8 cellular contexts compared by ENCODE assay signal in the genomic region with DNA sequence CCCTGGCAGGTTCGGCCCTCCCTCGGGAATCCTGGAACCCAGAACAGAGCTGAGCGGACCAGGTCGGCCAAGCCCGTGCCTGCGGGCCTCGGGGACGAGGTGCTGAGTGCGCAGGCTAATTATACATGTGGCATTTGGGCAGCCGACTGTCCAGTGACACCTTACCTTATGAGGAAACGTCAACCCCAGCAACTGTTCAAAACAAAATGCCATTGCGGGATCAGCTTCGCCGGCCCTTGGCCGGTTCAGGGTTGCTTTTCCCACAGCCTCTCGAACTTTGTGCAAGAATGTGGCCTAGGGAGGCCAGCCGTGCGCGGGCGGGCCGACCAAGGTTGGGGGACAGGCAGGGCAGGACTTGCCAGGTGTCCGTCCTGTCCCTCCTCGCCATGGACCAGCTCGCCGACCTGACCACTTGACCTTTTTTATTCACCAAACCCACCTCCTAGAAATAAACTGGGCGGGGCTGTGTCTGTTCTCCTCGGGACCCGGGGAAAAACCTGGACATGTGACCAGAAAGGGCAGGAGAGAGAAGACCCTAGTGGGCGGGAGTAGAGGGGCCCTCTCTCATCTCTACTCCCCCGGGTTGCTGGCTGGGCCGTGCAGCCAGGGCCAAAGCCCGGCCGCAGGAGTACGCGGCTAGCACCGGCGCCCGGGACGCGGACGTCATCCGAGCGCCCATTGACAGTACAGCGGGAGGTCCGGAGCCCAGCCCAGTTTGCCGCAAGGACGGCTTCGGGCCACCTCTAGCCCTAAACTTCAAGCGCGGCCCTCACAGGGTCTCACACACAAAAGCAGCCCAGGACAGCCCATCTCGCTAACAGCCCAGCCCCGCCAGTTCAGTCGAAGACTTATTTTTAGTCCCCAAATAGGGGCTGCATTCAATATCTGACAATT.
DNase-seq lines count a peak whose midpoint lies in the region; ATAC-seq and TF ChIP-seq lines count a peak whose summit lies in the region.

No MANE protein-coding gene starts in this region.

- intact Hi-C loops in dorsolateral prefrontal cortex (cut with DNase I) (loop anchor here (2.0 to 10.0 kb wide), 5 partner anchors 247 to 1279 kb away; partner anchors contain the start of gene SOX6 (in 2 of the 2)), lower lobe of right lung (cut with DNase I) (no loop called here), thyroid gland (cut with DNase I) (no loop called here)

- H3K27me3 ChIP-seq in BE2C (peaks cover 46% of the 10 kb centered on the region), dorsolateral prefrontal cortex (peaks cover 0 to 100% (median 73%) of the 10 kb centered on the region in 45 donors), lower lobe of right lung (ENCODE audit: low read depth) (peaks cover 69% of the 10 kb centered on the region), thyroid gland (no peaks in the 10 kb centered on the region)

- no peak for DNase-seq in BE2C
- DNase-seq in LNCaP clone FGC (ENCODE audit: low read depth) = no peak
- no peak for DNase-seq in dorsolateral prefrontal cortex
- peak; percentile 60 for DNase-seq in lower lobe of right lung
- peak; percentile 70 for DNase-seq in thyroid gland

- ATAC-seq in lower lobe of right lung (peak; percentile 63 to 65), GM21526 (IDR thresholded peaks at IDR 0.05; ENCODE audit: low FRiP score, unreplicated experiment) (no peak), GM21529 (IDR thresholded peaks at IDR 0.05; ENCODE audit: unreplicated experiment) (no peak), HG02798 (IDR thresholded peaks at IDR 0.05; ENCODE audit: poor library complexity, unreplicated experiment) (no peak)

- H3K4me3 ChIP-seq in BE2C (ENCODE audit: low read depth, low read length) = peak overlapping the region; percentile 54
- H3K4me3 ChIP-seq in LNCaP clone FGC (ENCODE audit: low read depth, low read length) = peak overlapping the region; percentile 42
- H3K4me3 ChIP-seq in dorsolateral prefrontal cortex = peak overlapping the region; percentile 33 to 72 (median 57)
- peak overlapping the region; percentile 60 for H3K4me3 ChIP-seq in lower lobe of right lung
- peak overlapping the region; percentile 5 to 84 (median 54) for H3K4me3 ChIP-seq in thyroid gland (replicated peaks in 1 of 3)

- no peak for TF ChIP-seq CTCF in BE2C (IDR thresholded peaks at IDR 0.05; ENCODE audit: low read depth, low read length)
- no peak for TF ChIP-seq CTCF in LNCaP clone FGC (IDR thresholded peaks at IDR 0.05; ENCODE audit: control insufficient read depth, extremely low read depth, insufficient read depth)
- TF ChIP-seq CTCF in dorsolateral prefrontal cortex (IDR thresholded peaks at IDR 0.05 in 54 of 56, conservative IDR thresholded peaks at IDR 0.05 in 2 of 56; ENCODE audit: low read depth in 1 of 56, partially characterized antibody in 56 of 56) = no peak
- TF ChIP-seq CTCF in lower lobe of right lung (IDR thresholded peaks at IDR 0.05) = no peak
- TF ChIP-seq CTCF in thyroid gland (IDR thresholded peaks at IDR 0.05) = no peak

- H3K36me3 ChIP-seq in BE2C (no peaks in the 10 kb centered on the region), lower lobe of right lung (no peaks in the 10 kb centered on the region), thyroid gland (no peaks in the 10 kb centered on the region)

- H3K9me3 ChIP-seq in BE2C (no peaks in the 10 kb centered on the region), lower lobe of right lung (no peaks in the 10 kb centered on the region), thyroid gland (no peaks in the 10 kb centered on the region)

- H3K27ac ChIP-seq in dorsolateral prefrontal cortex (peak overlapping the region in 58 of 59 donors; percentile 26 to 94 (median 80)), lower lobe of right lung (peak overlapping the region; percentile 80), thyroid gland (peak overlapping the region; percentile 91 to 97 (median 91))

- TF ChIP-seq POLR2A in thyroid gland (IDR thresholded peaks at IDR 0.05) = peak in 1 of 2 donors; percentile 32

- WGBS in thyroid gland, 2 donors = 23 to 31% methylated on average over 40 to 43 of the region's 53 CpGs

- H3K4me1 ChIP-seq in BE2C (no peaks in the 10 kb centered on the region), lower lobe of right lung (peaks cover 40% of the 10 kb centered on the region), thyroid gland (peaks cover 7 to 10% of the 10 kb centered on the region in 2 donors)

Comparison
In these comparisons a context has a peak if more than half of its experiments do, and no peak if none do; other contexts are left out.
1. DNase-seq: peak in lower lobe of right lung (single experiment) and thyroid gland (2 of 2); none in BE2C (single experiment), LNCaP clone FGC (single experiment) and dorsolateral prefrontal cortex (0 of 10).
2. ATAC-seq: peak in lower lobe of right lung (2 of 2); none in GM21526 (single experiment), GM21529 (single experiment) and HG02798 (single experiment).
3. intact Hi-C loops: an anchor here in dorsolateral prefrontal cortex (2.0 to 10.0 kb wide); none called in lower lobe of right lung and thyroid gland.
4. Peak in every context shown above with its lines, with median percentiles within 50 percentile points of each other: H3K4me3 ChIP-seq and H3K27ac ChIP-seq.